ENCODE assay signal across 1 cellular context in genomic region chr14:21268612-21269251, GRCh38.
TF ChIP-seq lines count a peak whose summit lies in the region.

No MANE protein-coding gene starts in this region.

TF ChIP-seq in HepG2, 621 proteins besides CTCF, POLR2A, EP300 and RAD21 (continues in another document):
- no peak for TF ChIP-seq RBM39 (IDR thresholded peaks at IDR 0.05; ENCODE audit: low read depth, low read length, poor library complexity, severe bottlenecking)
- peak; percentile 71 for TF ChIP-seq ZNF746 (CRISPR knock-in tag; IDR thresholded peaks at IDR 0.05)
- no peak for TF ChIP-seq ZNF263 (CRISPR knock-in tag; IDR thresholded peaks at IDR 0.05)
- TF ChIP-seq SP140L (CRISPR knock-in tag; IDR thresholded peaks at IDR 0.05; ENCODE audit: borderline replicate concordance), result no peak
- peak; percentile 56; the same call in 1 of the 2 replicates for TF ChIP-seq ARHGAP35 (CRISPR knock-in tag; IDR thresholded peaks at IDR 0.05; ENCODE audit: borderline replicate concordance)
- TF ChIP-seq WIZ (CRISPR knock-in tag; IDR thresholded peaks at IDR 0.05), result no peak
- no peak for TF ChIP-seq ZNF382 (CRISPR knock-in tag; IDR thresholded peaks at IDR 0.05; ENCODE audit: borderline replicate concordance)
- no peak for TF ChIP-seq ZNF629 (CRISPR knock-in tag; conservative IDR thresholded peaks at IDR 0.05)
- TF ChIP-seq PCBP2 (optimal IDR thresholded peaks at IDR 0.05; ENCODE audit: low read depth, low read length, poor library complexity, severe bottlenecking), result peak; percentile 40
- no peak for TF ChIP-seq MLX (CRISPR knock-in tag; IDR thresholded peaks at IDR 0.05)
- no peak for TF ChIP-seq SP2 (CRISPR knock-in tag; IDR thresholded peaks at IDR 0.05)
- TF ChIP-seq, protein P1, sequence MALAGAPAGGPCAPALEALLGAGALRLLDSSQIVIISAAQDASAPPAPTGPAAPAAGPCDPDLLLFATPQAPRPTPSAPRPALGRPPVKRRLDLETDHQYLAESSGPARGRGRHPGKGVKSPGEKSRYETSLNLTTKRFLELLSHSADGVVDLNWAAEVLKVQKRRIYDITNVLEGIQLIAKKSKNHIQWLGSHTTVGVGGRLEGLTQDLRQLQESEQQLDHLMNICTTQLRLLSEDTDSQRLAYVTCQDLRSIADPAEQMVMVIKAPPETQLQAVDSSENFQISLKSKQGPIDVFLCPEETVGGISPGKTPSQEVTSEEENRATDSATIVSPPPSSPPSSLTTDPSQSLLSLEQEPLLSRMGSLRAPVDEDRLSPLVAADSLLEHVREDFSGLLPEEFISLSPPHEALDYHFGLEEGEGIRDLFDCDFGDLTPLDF (CRISPR knock-in tag; IDR thresholded peaks at IDR 0.05), result no peak
- peak; percentile 55; the same call in 1 of the 2 replicates for TF ChIP-seq ZNF30 (CRISPR knock-in tag; IDR thresholded peaks at IDR 0.05)
- TF ChIP-seq IRF2 (CRISPR knock-in tag; IDR thresholded peaks at IDR 0.05), result no peak; the same call in 1 of the 2 replicates
- TF ChIP-seq NKX3-1 (CRISPR knock-in tag; IDR thresholded peaks at IDR 0.05), result no peak
- no peak; the same call in 1 of the 2 replicates for TF ChIP-seq KLF12 (CRISPR knock-in tag; IDR thresholded peaks at IDR 0.05; ENCODE audit: borderline replicate concordance)
- TF ChIP-seq NFIB (CRISPR knock-in tag; IDR thresholded peaks at IDR 0.05; ENCODE audit: borderline replicate concordance), result no peak
- TF ChIP-seq ZNF724P (CRISPR knock-in tag; IDR thresholded peaks at IDR 0.05; ENCODE audit: borderline replicate concordance), result no peak
- no peak; the same call in 1 of the 2 replicates for TF ChIP-seq KAT8 (CRISPR knock-in tag; IDR thresholded peaks at IDR 0.05)
- peak; percentile 88 for TF ChIP-seq HDAC6 (IDR thresholded peaks at IDR 0.05; ENCODE audit: low read depth, low read length)
- TF ChIP-seq MAZ (IDR thresholded peaks at IDR 0.05; ENCODE audit: borderline replicate concordance, low read depth, low read length), result no peak
- no peak for TF ChIP-seq MAZ (CRISPR knock-in tag; IDR thresholded peaks at IDR 0.05; ENCODE audit: low read depth)
- TF ChIP-seq, protein P2, sequence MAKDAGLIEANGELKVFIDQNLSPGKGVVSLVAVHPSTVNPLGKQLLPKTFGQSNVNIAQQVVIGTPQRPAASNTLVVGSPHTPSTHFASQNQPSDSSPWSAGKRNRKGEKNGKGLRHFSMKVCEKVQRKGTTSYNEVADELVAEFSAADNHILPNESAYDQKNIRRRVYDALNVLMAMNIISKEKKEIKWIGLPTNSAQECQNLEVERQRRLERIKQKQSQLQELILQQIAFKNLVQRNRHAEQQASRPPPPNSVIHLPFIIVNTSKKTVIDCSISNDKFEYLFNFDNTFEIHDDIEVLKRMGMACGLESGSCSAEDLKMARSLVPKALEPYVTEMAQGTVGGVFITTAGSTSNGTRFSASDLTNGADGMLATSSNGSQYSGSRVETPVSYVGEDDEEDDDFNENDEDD (CRISPR knock-in tag; IDR thresholded peaks at IDR 0.05; ENCODE audit: borderline replicate concordance), result no peak
- no peak for TF ChIP-seq EEA1 (CRISPR knock-in tag; IDR thresholded peaks at IDR 0.05; ENCODE audit: borderline replicate concordance)
- TF ChIP-seq PAF1 (CRISPR knock-in tag; IDR thresholded peaks at IDR 0.05), result 0 out of 2 replicates have a peak, but pooled peaks have one; percentile 29
- no peak for TF ChIP-seq SYNCRIP (IDR thresholded peaks at IDR 0.05; ENCODE audit: insufficient read depth, low read depth, low read length)
- no peak for TF ChIP-seq MED8 (CRISPR knock-in tag; IDR thresholded peaks at IDR 0.05; ENCODE audit: insufficient replicate concordance)
- no peak for TF ChIP-seq ELK4 (CRISPR knock-in tag; IDR thresholded peaks at IDR 0.05; ENCODE audit: borderline replicate concordance)
- no peak; the same call in 1 of the 2 replicates for TF ChIP-seq NFATC3 (CRISPR knock-in tag; IDR thresholded peaks at IDR 0.05)
- TF ChIP-seq MATR3 (CRISPR knock-in tag; IDR thresholded peaks at IDR 0.05), result no peak
- TF ChIP-seq TEF (CRISPR knock-in tag; IDR thresholded peaks at IDR 0.05), result peak; percentile 7; the same call in 1 of the 2 replicates
- TF ChIP-seq ZNF749 (CRISPR knock-in tag; IDR thresholded peaks at IDR 0.05; ENCODE audit: borderline replicate concordance), result no peak
- no peak; the same call in 1 of the 2 replicates for TF ChIP-seq FOXA3 (CRISPR knock-in tag; IDR thresholded peaks at IDR 0.05)
- TF ChIP-seq, protein P3, sequence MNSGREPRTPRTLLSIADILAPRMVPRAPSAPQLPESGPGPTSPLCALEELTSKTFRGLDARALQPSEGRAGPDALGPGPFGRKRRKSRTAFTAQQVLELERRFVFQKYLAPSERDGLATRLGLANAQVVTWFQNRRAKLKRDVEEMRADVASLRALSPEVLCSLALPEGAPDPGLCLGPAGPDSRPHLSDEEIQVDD (CRISPR knock-in tag; IDR thresholded peaks at IDR 0.05; ENCODE audit: borderline replicate concordance), result 0 out of 2 replicates have a peak, but pooled peaks have one; percentile 70
- TF ChIP-seq KDM5B (CRISPR knock-in tag; IDR thresholded peaks at IDR 0.05; ENCODE audit: borderline replicate concordance), result no peak
- TF ChIP-seq TFAP4 (IDR thresholded peaks at IDR 0.05; ENCODE audit: borderline replicate concordance, low read depth), result no peak
- no peak for TF ChIP-seq ZNF460 (CRISPR knock-in tag; IDR thresholded peaks at IDR 0.05; ENCODE audit: borderline replicate concordance)
- no peak for TF ChIP-seq ZNF441 (CRISPR knock-in tag; IDR thresholded peaks at IDR 0.05; ENCODE audit: borderline replicate concordance)
- TF ChIP-seq U2AF2 (IDR thresholded peaks at IDR 0.05; ENCODE audit: low read depth, low read length), result no peak
- TF ChIP-seq BATF2 (CRISPR knock-in tag; IDR thresholded peaks at IDR 0.05), result no peak
- no peak for TF ChIP-seq SIX4 (CRISPR knock-in tag; IDR thresholded peaks at IDR 0.05)
- TF ChIP-seq MLLT10 (CRISPR knock-in tag; IDR thresholded peaks at IDR 0.05), result no peak
- TF ChIP-seq SNAI1 (CRISPR knock-in tag; IDR thresholded peaks at IDR 0.05; ENCODE audit: borderline replicate concordance), result no peak
- TF ChIP-seq, protein P4, sequence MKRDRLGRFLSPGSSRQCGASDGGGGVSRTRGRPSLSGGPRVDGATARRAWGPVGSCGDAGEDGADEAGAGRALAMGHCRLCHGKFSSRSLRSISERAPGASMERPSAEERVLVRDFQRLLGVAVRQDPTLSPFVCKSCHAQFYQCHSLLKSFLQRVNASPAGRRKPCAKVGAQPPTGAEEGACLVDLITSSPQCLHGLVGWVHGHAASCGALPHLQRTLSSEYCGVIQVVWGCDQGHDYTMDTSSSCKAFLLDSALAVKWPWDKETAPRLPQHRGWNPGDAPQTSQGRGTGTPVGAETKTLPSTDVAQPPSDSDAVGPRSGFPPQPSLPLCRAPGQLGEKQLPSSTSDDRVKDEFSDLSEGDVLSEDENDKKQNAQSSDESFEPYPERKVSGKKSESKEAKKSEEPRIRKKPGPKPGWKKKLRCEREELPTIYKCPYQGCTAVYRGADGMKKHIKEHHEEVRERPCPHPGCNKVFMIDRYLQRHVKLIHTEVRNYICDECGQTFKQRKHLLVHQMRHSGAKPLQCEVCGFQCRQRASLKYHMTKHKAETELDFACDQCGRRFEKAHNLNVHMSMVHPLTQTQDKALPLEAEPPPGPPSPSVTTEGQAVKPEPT (CRISPR knock-in tag; IDR thresholded peaks at IDR 0.05; ENCODE audit: low read depth), result no peak
- no peak for TF ChIP-seq CBX1 (IDR thresholded peaks at IDR 0.05; ENCODE audit: low read depth)
- no peak for TF ChIP-seq CCDC6 (CRISPR knock-in tag; IDR thresholded peaks at IDR 0.05)
- no peak for TF ChIP-seq RELA (CRISPR knock-in tag; IDR thresholded peaks at IDR 0.05)
- no peak for TF ChIP-seq SKIL (CRISPR knock-in tag; IDR thresholded peaks at IDR 0.05; ENCODE audit: borderline replicate concordance)
- no peak for TF ChIP-seq ZNF451 (CRISPR knock-in tag; IDR thresholded peaks at IDR 0.05)
- TF ChIP-seq NR2F1 (CRISPR knock-in tag; IDR thresholded peaks at IDR 0.05), result 0 out of 4 replicates have a peak, but pooled peaks of 1 of the 2 experiments have one; percentile 10
- TF ChIP-seq NR1H2 (CRISPR knock-in tag; IDR thresholded peaks at IDR 0.05; ENCODE audit: borderline replicate concordance, low read depth), result no peak
- TF ChIP-seq ZNF333 (CRISPR knock-in tag; IDR thresholded peaks at IDR 0.05; ENCODE audit: borderline replicate concordance), result no peak
- TF ChIP-seq, protein P5, sequence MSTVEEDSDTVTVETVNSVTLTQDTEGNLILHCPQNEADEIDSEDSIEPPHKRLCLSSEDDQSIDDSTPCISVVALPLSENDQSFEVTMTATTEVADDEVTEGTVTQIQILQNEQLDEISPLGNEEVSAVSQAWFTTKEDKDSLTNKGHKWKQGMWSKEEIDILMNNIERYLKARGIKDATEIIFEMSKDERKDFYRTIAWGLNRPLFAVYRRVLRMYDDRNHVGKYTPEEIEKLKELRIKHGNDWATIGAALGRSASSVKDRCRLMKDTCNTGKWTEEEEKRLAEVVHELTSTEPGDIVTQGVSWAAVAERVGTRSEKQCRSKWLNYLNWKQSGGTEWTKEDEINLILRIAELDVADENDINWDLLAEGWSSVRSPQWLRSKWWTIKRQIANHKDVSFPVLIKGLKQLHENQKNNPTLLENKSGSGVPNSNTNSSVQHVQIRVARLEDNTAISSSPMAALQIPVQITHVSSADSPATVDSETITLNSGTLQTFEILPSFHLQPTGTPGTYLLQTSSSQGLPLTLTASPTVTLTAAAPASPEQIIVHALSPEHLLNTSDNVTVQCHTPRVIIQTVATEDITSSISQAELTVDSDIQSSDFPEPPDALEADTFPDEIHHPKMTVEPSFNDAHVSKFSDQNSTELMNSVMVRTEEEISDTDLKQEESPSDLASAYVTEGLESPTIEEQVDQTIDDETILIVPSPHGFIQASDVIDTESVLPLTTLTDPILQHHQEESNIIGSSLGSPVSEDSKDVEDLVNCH (CRISPR knock-in tag; IDR thresholded peaks at IDR 0.05), result no peak
- no peak for TF ChIP-seq ZFY (CRISPR knock-in tag; IDR thresholded peaks at IDR 0.05)
- TF ChIP-seq, protein P6, sequence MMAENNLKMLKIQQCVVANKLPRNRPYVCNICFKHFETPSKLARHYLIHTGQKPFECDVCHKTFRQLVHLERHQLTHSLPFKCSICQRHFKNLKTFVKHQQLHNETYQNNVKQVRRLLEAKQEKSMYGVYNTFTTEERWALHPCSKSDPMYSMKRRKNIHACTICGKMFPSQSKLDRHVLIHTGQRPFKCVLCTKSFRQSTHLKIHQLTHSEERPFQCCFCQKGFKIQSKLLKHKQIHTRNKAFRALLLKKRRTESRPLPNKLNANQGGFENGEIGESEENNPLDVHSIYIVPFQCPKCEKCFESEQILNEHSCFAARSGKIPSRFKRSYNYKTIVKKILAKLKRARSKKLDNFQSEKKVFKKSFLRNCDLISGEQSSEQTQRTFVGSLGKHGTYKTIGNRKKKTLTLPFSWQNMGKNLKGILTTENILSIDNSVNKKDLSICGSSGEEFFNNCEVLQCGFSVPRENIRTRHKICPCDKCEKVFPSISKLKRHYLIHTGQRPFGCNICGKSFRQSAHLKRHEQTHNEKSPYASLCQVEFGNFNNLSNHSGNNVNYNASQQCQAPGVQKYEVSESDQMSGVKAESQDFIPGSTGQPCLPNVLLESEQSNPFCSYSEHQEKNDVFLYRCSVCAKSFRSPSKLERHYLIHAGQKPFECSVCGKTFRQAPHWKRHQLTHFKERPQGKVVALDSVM (CRISPR knock-in tag; IDR thresholded peaks at IDR 0.05), result peak; percentile 23; the same call in 1 of the 2 replicates
- no peak for TF ChIP-seq ISL2 (CRISPR knock-in tag; IDR thresholded peaks at IDR 0.05)
- TF ChIP-seq KLF15 (CRISPR knock-in tag; IDR thresholded peaks at IDR 0.05; ENCODE audit: borderline replicate concordance), result no peak
- TF ChIP-seq ZNF430 (CRISPR knock-in tag; IDR thresholded peaks at IDR 0.05), result no peak; the same call in 1 of the 2 replicates
